ENCODE assay signal across 35 cellular contexts in the genomic region with DNA sequence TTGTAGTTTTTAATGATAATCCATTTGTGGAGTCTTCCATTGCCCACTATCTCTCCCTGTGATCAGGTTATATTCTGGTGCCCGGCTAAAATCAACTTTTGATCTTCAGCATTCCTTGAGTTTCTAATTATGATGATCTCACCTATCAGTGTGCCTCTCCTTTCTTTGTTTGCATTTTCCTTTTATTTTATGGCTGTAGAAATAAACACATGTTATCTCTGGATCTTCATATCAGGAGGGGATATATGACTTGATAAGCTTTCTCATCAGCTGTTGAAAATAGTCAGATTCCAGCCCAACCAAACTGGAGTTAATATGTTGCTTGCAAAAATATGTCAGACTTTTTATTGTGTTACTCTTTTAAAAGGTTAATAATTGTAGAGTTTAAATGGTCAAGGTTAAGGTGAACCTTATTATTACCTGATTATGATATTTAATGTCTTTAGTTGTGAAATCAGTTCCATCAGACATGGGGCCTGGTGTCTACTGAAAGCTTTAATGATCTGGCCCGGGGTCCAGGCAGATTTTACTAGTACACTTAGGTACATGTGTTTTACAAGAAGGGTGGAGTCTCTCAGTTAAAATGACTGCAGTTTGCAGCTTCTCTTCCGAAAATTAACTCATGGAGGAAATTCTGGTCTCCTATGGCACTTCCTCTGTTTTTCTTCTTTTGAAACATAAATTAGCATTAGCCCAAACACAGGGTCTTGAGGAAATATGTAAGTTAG. TPM values are rescaled to one million over a fixed set of nuclear protein-coding genes. Genes with fewer than 3 reads are reported as not detected.
"Had no signal": no experiment of that assay in that cellular context is flagged by ENCODE, and none has a peak within 500 bp of the region (broad histone marks: within the 10 kb centered on the region; RNA-seq: fewer than 3 reads in every experiment).

No MANE protein-coding gene starts in this region.

- H3K27ac ChIP-seq: colonic mucosa, epithelial cell of prostate, esophagus squamous epithelium, gastrocnemius medialis, heart right ventricle, left lung, lower lobe of right lung had no signal

- H3K4me1 ChIP-seq: colonic mucosa, esophagus squamous epithelium, gastrocnemius medialis, heart right ventricle, left lung, lower lobe of right lung had no signal

- H3K36me3 ChIP-seq: colonic mucosa, esophagus squamous epithelium, gastrocnemius medialis, heart right ventricle, left lung, lower lobe of right lung had no signal

- H3K4me3 ChIP-seq: colonic mucosa, esophagus squamous epithelium, gastrocnemius medialis, heart right ventricle, left lung, lower lobe of right lung, mucosa of descending colon had no signal

- H3K27me3 ChIP-seq: colonic mucosa, esophagus squamous epithelium, gastrocnemius medialis, heart right ventricle, left lung had no signal

- H3K36me3 Mint-ChIP-seq: immature natural killer cell, naive B cell had no signal

- H3K9me3 ChIP-seq: colonic mucosa, esophagus squamous epithelium, gastrocnemius medialis, lower lobe of right lung, mucosa of descending colon had no signal

- H3K27me3 Mint-ChIP-seq: dendritic cell treated with granulocyte-macrophage colony-stimulating factor and Interleukin-4, amounts not matched to agents 40 ng/mL and 50 ng/mL, for 4 days; effector memory CD8-positive, alpha-beta T cell; naive B cell had no signal

- H3K27ac Mint-ChIP-seq: dendritic cell treated with granulocyte-macrophage colony-stimulating factor and Interleukin-4, amounts not matched to agents 40 ng/mL and 50 ng/mL, for 4 days; effector memory CD8-positive, alpha-beta T cell; endodermal cell; immature natural killer cell; naive B cell; naive thymus-derived CD8-positive, alpha-beta T cell had no signal

- DNase-seq: colonic mucosa; cortex of kidney; effector CD8-positive, alpha-beta T cell; effector memory CD8-positive, alpha-beta T cell; endodermal cell; erythroblast; esophagus squamous epithelium; foreskin fibroblast; foreskin melanocyte; gastrocnemius medialis; glutamatergic neuron; head of caudate nucleus; heart right ventricle; hypothalamus; immature natural killer cell; islet precursor cell; kidney; kidney glomerular epithelial cell; left lung; left ventricle myocardium superior; lower lobe of right lung; mesenchymal stem cell; midbrain; mucosa of descending colon; naive B cell; naive thymus-derived CD8-positive, alpha-beta T cell had no signal

- H3K4me3 Mint-ChIP-seq: dendritic cell treated with granulocyte-macrophage colony-stimulating factor and Interleukin-4, amounts not matched to agents 40 ng/mL and 50 ng/mL, for 4 days; effector memory CD8-positive, alpha-beta T cell; endodermal cell; immature natural killer cell; naive thymus-derived CD8-positive, alpha-beta T cell had no signal

- H3K4me1 Mint-ChIP-seq: endodermal cell; immature natural killer cell; naive B cell; naive thymus-derived CD8-positive, alpha-beta T cell had no signal

- ATAC-seq: effector memory CD8-positive, alpha-beta T cell; esophagus mucosa; gastrocnemius medialis; heart right ventricle; left lung; left ventricle myocardium superior; lower lobe of right lung; naive thymus-derived CD8-positive, alpha-beta T cell had no signal

RNA-seq across cellular contexts. Expression of a gene that starts 12.8 kb away (rescaled TPM):
- total RNA-seq: colonic mucosa; dermis microvascular lymphatic vessel endothelial cell; endodermal cell; esophagus mucosa; esophagus squamous epithelium; gastrocnemius medialis; glomerular endothelial cell; heart right ventricle; kidney; left lung; left ventricle myocardium superior; lower lobe of right lung; lung microvascular endothelial cell; mesenteric fat pad; mucosa of descending colon; myocyte; naive thymus-derived CD8-positive, alpha-beta T cell had no signal
- polyA plus RNA-seq: heart right ventricle; immature natural killer cell; naive thymus-derived CD8-positive, alpha-beta T cell had no signal

RNA-seq across cellular contexts. Expression of a gene that starts 19.3 kb away (rescaled TPM):
- total RNA-seq: colonic mucosa; dermis microvascular lymphatic vessel endothelial cell; endodermal cell; esophagus mucosa; esophagus squamous epithelium; gastrocnemius medialis; glomerular endothelial cell; heart right ventricle; kidney; left lung; left ventricle myocardium superior; lower leg skin; lower lobe of right lung; lung microvascular endothelial cell; mesenteric fat pad; mucosa of descending colon; myocyte; naive thymus-derived CD8-positive, alpha-beta T cell had no signal
- polyA plus RNA-seq: heart right ventricle; immature natural killer cell; naive thymus-derived CD8-positive, alpha-beta T cell had no signal

RNA-seq across cellular contexts. Expression of a gene that starts 50.1 kb away (rescaled TPM):
- total RNA-seq: colonic mucosa; dermis microvascular lymphatic vessel endothelial cell; endodermal cell; esophagus mucosa; esophagus squamous epithelium; gastrocnemius medialis; glomerular endothelial cell; heart right ventricle; kidney; left lung; left ventricle myocardium superior; lower lobe of right lung; lung microvascular endothelial cell; mesenteric fat pad; mucosa of descending colon; myocyte; naive thymus-derived CD8-positive, alpha-beta T cell had no signal
- polyA plus RNA-seq: heart right ventricle; immature natural killer cell; naive thymus-derived CD8-positive, alpha-beta T cell had no signal

RNA-seq across cellular contexts. Expression of a gene that starts 54.1 kb away (rescaled TPM):
- total RNA-seq: dermis microvascular lymphatic vessel endothelial cell; endodermal cell; glomerular endothelial cell; heart right ventricle; left ventricle myocardium superior; lung microvascular endothelial cell; mesenteric fat pad; myocyte; naive thymus-derived CD8-positive, alpha-beta T cell had no signal
- polyA plus RNA-seq: heart right ventricle; immature natural killer cell; naive thymus-derived CD8-positive, alpha-beta T cell had no signal
